ENCODE assay signal across 1 cellular context in genomic region chr20:62487564-62488086, GRCh38.
TF ChIP-seq lines count a peak whose summit lies in the region.

No MANE protein-coding gene starts in this region.

TF ChIP-seq in K562, 482 proteins besides CTCF, POLR2A, EP300 and RAD21 (continued from another document and continues in another):
- TF ChIP-seq SAP30 (IDR thresholded peaks at IDR 0.05; ENCODE audit: borderline replicate concordance, insufficient read depth, low read depth, low read length, poor library complexity, severe bottlenecking) = no peak
- no peak for TF ChIP-seq BRCA1 (IDR thresholded peaks at IDR 0.05)
- TF ChIP-seq BRCA1 (CRISPR knock-in tag; IDR thresholded peaks at IDR 0.05) = no peak
- TF ChIP-seq TCFL5 (CRISPR knock-in tag; conservative IDR thresholded peaks at IDR 0.05) = no peak
- no peak for TF ChIP-seq MYBL2 (IDR thresholded peaks at IDR 0.05; ENCODE audit: low read depth)
- TF ChIP-seq MYBL2 (CRISPR knock-in tag; IDR thresholded peaks at IDR 0.05; ENCODE audit: borderline replicate concordance) = no peak
- no peak for TF ChIP-seq DMBX1 (CRISPR knock-in tag; IDR thresholded peaks at IDR 0.05; ENCODE audit: borderline replicate concordance)
- no peak for TF ChIP-seq U2AF1 (optimal IDR thresholded peaks at IDR 0.05; ENCODE audit: low read depth, low read length)
- no peak for TF ChIP-seq MLX (CRISPR knock-in tag; conservative IDR thresholded peaks at IDR 0.05)
- no peak for TF ChIP-seq TBP (optimal IDR thresholded peaks at IDR 0.05; ENCODE audit: low read depth, low read length)
- no peak for TF ChIP-seq ILK (tag; IDR thresholded peaks at IDR 0.05; ENCODE audit: borderline replicate concordance, low read depth)
- no peak for TF ChIP-seq PHTF2 (CRISPR knock-in tag; IDR thresholded peaks at IDR 0.05)
- no peak for TF ChIP-seq RNF219 (CRISPR knock-in tag; IDR thresholded peaks at IDR 0.05)
- TF ChIP-seq ZC3H4 (CRISPR knock-in tag; IDR thresholded peaks at IDR 0.05; ENCODE audit: borderline replicate concordance) = no peak
- 0 out of 2 replicates have a peak, but pooled peaks have one; percentile 10 for TF ChIP-seq REST (CRISPR knock-in tag; IDR thresholded peaks at IDR 0.05; ENCODE audit: low read depth)
- no peak for TF ChIP-seq SMC3 (conservative IDR thresholded peaks at IDR 0.05; ENCODE audit: insufficient read depth, low read depth, low read length)
- peak; percentile 83 for TF ChIP-seq CTBP1 (IDR thresholded peaks at IDR 0.05; ENCODE audit: borderline replicate concordance)
- no peak for TF ChIP-seq NFE2 (IDR thresholded peaks at IDR 0.05; ENCODE audit: low read depth)
- TF ChIP-seq ZNF121 (CRISPR knock-in tag; conservative IDR thresholded peaks at IDR 0.05) = no peak
- TF ChIP-seq PRMT5 (CRISPR knock-in tag; IDR thresholded peaks at IDR 0.05) = no peak
- no peak for TF ChIP-seq PHB2 (IDR thresholded peaks at IDR 0.05; ENCODE audit: low read depth)
- TF ChIP-seq CC2D1A (IDR thresholded peaks at IDR 0.05) = no peak
- 0 out of 2 replicates have a peak, but pooled peaks have one; percentile 37 for TF ChIP-seq ZNF324 (CRISPR knock-in tag; IDR thresholded peaks at IDR 0.05)
- no peak for TF ChIP-seq ADNP (tag; IDR thresholded peaks at IDR 0.05)
- no peak for TF ChIP-seq ARID2 (IDR thresholded peaks at IDR 0.05)
- no peak for TF ChIP-seq ARNT (IDR thresholded peaks at IDR 0.05)
- no peak for TF ChIP-seq KLF13 (tag; IDR thresholded peaks at IDR 0.05; ENCODE audit: borderline replicate concordance, low read depth)
- TF ChIP-seq ELK3 (CRISPR knock-in tag; IDR thresholded peaks at IDR 0.05) = no peak
- TF ChIP-seq ZNF282 (CRISPR knock-in tag; IDR thresholded peaks at IDR 0.05) = no peak
- no peak for TF ChIP-seq MCM2 (IDR thresholded peaks at IDR 0.05; ENCODE audit: low read depth)
- TF ChIP-seq MAFF (IDR thresholded peaks at IDR 0.05; ENCODE audit: low read length) = no peak
- no peak for TF ChIP-seq ZBTB5 (IDR thresholded peaks at IDR 0.05)
- no peak for TF ChIP-seq TAF9B (IDR thresholded peaks at IDR 0.05; ENCODE audit: partially characterized antibody)
- TF ChIP-seq ATF1 (CRISPR knock-in tag; IDR thresholded peaks at IDR 0.05) = no peak
- TF ChIP-seq ATF1 (tag; IDR thresholded peaks at IDR 0.05) = 0 out of 2 replicates have a peak, but pooled peaks have one; percentile 17
- peak in 1 of 2 experiments; percentile 80; a peak in 2 of 4 replicates for TF ChIP-seq HDAC1 (IDR thresholded peaks at IDR 0.05)
- no peak for TF ChIP-seq PPARD (CRISPR knock-in tag; IDR thresholded peaks at IDR 0.05)
- no peak for TF ChIP-seq FOXJ3 (CRISPR knock-in tag; IDR thresholded peaks at IDR 0.05)
- 0 out of 2 replicates have a peak, but pooled peaks have one; percentile 56 for TF ChIP-seq FOXP4 (CRISPR knock-in tag; IDR thresholded peaks at IDR 0.05; ENCODE audit: borderline replicate concordance)
- TF ChIP-seq STAT6 (CRISPR knock-in tag; IDR thresholded peaks at IDR 0.05) = no peak
- no peak for TF ChIP-seq OTX1 (CRISPR knock-in tag; IDR thresholded peaks at IDR 0.05)
- TF ChIP-seq ZNF717 (CRISPR knock-in tag; IDR thresholded peaks at IDR 0.05) = no peak
- no peak for TF ChIP-seq CEBPZ (IDR thresholded peaks at IDR 0.05; ENCODE audit: borderline replicate concordance, low read depth, low read length)
